18 cellular contexts compared by ENCODE assay signal in genomic region chr6:125233216-125233615, GRCh38.
DNase-seq lines count a peak whose midpoint lies in the region; TF ChIP-seq lines count a peak whose summit lies in the region.
"Had no signal": no experiment of that assay in that cellular context is flagged by ENCODE, and none has a peak within 500 bp of the region (broad histone marks: within the 10 kb centered on the region; RNA-seq: fewer than 3 reads in every experiment).

No MANE protein-coding gene starts in this region.

- H3K9me3 Mint-ChIP-seq in Caco-2 (ENCODE audit: unreplicated experiment), result no peaks in the 10 kb centered on the region
- H3K9me3 Mint-ChIP-seq in nephron, result no peaks in the 10 kb centered on the region
- H3K9me3 Mint-ChIP-seq: CD8-positive, alpha-beta memory T cell had no signal

- no peaks in the 10 kb centered on the region for H3K9me3 ChIP-seq in Caco-2
- H3K9me3 ChIP-seq: Peyer's patch had no signal

- H3K4me3 Mint-ChIP-seq in Caco-2 (ENCODE audit: unreplicated experiment) (no peak overlapping the region), nephron (no peak overlapping the region)
- H3K4me3 Mint-ChIP-seq: CD8-positive, alpha-beta memory T cell had no signal

- no peaks in the 10 kb centered on the region for H3K27me3 Mint-ChIP-seq in Caco-2 (ENCODE audit: insufficient read depth, unreplicated experiment)
- H3K27me3 Mint-ChIP-seq in nephron (ENCODE audit: low read depth), result no peaks in the 10 kb centered on the region

- H3K4me3 ChIP-seq in Caco-2 (ENCODE audit: low read depth, low read length), result no peak overlapping the region
- H3K4me3 ChIP-seq: Peyer's patch had no signal

- no peak for DNase-seq in Caco-2
- peak; percentile 47 for DNase-seq in LoVo (ENCODE audit: low spot score)
- peak; percentile 14 for DNase-seq in amniotic epithelial cell (ENCODE audit: low read depth)
- DNase-seq in GM19238 (ENCODE audit: insufficient read length, low spot score), result no peak
- no peak for DNase-seq in GOT3 (lab: John Stamatoyannopoulos, UW)
- DNase-seq in DMS53 (lab: John Stamatoyannopoulos, UW), result no peak
- DNase-seq in GM13977 (ENCODE audit: low spot score), result no peak
- DNase-seq: CD8-positive, alpha-beta memory T cell; DMS79 treated with DMSO at 0.1 percent for 48 hours; KBM-7; NCI-H1105; NCI-H146; NCI-H2029; NCI-H345; NCI-H524 treated with DMSO at 0.1 percent for 48 hours; NCI-H82; Peyer's patch had no signal

- CTCF ChIA-PET in Caco-2 (lab: Charles Lee), result interaction anchor here (1.0 kb wide), 1 partner anchor 31 kb away, joined by 4 read pairs; no protein-coding TSS in a partner anchor

- H3K36me3 Mint-ChIP-seq in Caco-2 (ENCODE audit: insufficient read depth, unreplicated experiment), result no peaks in the 10 kb centered on the region
- H3K36me3 Mint-ChIP-seq in nephron (ENCODE audit: low read depth), result no peaks in the 10 kb centered on the region
- H3K36me3 Mint-ChIP-seq: CD8-positive, alpha-beta memory T cell had no signal

- POLR2A ChIA-PET in Caco-2 (lab: Charles Lee), result no interaction called here

- H3K4me1 Mint-ChIP-seq in Caco-2 (ENCODE audit: low read depth, unreplicated experiment), result peaks cover 27% of the 10 kb centered on the region
- H3K4me1 Mint-ChIP-seq in nephron, result peaks cover 21% of the 10 kb centered on the region
- H3K4me1 Mint-ChIP-seq: CD8-positive, alpha-beta memory T cell had no signal

- H3K27ac Mint-ChIP-seq in Caco-2 (ENCODE audit: unreplicated experiment), result peak overlapping the region; percentile 39
- peak overlapping the region; percentile 67 to 95 (median 79) for H3K27ac Mint-ChIP-seq in nephron
- H3K27ac Mint-ChIP-seq: CD8-positive, alpha-beta memory T cell had no signal

- TF ChIP-seq CTCF in Caco-2 (IDR thresholded peaks at IDR 0.05; ENCODE audit: insufficient read depth in 1 of 2, low read depth in 1 of 2, low read length in 1 of 2, severe bottlenecking in 1 of 2, unreplicated experiment in 1 of 2) (no peak), nephron (IDR thresholded peaks at IDR 0.05; ENCODE audit: unreplicated experiment in 3 of 3) (no peak), GM13977 (IDR thresholded peaks at IDR 0.05; ENCODE audit: extremely low read depth, insufficient read depth, missing control alignments) (no peak)

- H3K27me3 ChIP-seq in Caco-2 (replicated peaks; ENCODE audit: control insufficient read depth, insufficient read depth, low read length), result no peaks in the 10 kb centered on the region
- H3K27me3 ChIP-seq: Peyer's patch had no signal

- no peaks in the 10 kb centered on the region for H3K36me3 ChIP-seq in Caco-2 (ENCODE audit: control insufficient read depth, insufficient read depth, low read length)
- H3K36me3 ChIP-seq: Peyer's patch had no signal

- in situ Hi-C loops in GM13977 (cut with MboI; ENCODE audit: low pct_unique_long_range_greater_than_20kb, low sequenced_read_pairs, unreplicated experiment), result no loop called here

- no TSS peak for BruUV-seq in Caco-2 (replicated peaks; lab: Mats Ljungman, UMichigan)

- intact Hi-C loops in Caco-2 (cut with micrococcal nuclease; ENCODE audit: unreplicated experiment), result no loop called here

- peaks cover 6% of the 10 kb centered on the region; the same call in 1 of the 2 replicates for H3K4me1 ChIP-seq in Caco-2
- H3K4me1 ChIP-seq: Peyer's patch had no signal

Comparison
In these comparisons a context has a peak if more than half of its experiments do, and no peak if none do; other contexts are left out.
1. DNase-seq: peak in LoVo (single experiment) and amniotic epithelial cell (single experiment); none in Caco-2 (0 of 2), GM19238 (single experiment), GOT3 (single experiment), DMS53 (single experiment) and GM13977 (single experiment).